10 cellular contexts compared by ENCODE assay signal in the genomic region with DNA sequence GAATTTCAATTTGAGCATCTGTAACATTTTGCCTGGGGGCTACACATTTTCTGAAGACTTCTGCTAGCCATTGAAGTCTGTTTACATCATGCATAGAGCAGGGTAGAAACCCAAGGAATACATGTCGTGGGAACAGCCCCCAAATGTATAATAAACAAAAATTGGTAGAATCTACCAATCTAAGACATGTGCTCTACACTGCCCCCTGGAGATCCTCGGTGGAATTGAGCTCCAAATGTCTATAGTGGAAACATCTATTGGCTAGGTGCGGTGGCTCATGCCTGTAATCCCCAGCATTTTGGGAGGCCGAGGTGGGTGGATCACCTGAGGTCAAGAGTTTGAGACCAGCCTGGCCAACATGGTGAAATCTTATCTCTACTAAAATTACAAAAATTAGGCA. TPM values are rescaled to one million over a fixed set of nuclear protein-coding genes. Genes with fewer than 3 reads are reported as not detected.
A peak's percentile ranks its signal among the peaks of the same experiment; 100 is the strongest.
DNase-seq lines count a peak whose midpoint lies in the region; ATAC-seq, FAIRE-seq and TF ChIP-seq lines count a peak whose summit lies in the region.
"Had no signal": no experiment of that assay in that cellular context is flagged by ENCODE, and none has a peak within 500 bp of the region (broad histone marks: within the 10 kb centered on the region; RNA-seq: fewer than 3 reads in every experiment).

No MANE protein-coding gene starts in this region.

- no peaks in the 10 kb centered on the region for H3K27me3 Mint-ChIP-seq in T-cell
- H3K27me3 Mint-ChIP-seq in chondrocyte (ENCODE audit: low read depth): peaks cover 3% of the 10 kb centered on the region
- H3K27me3 Mint-ChIP-seq: dendritic cell treated with granulocyte-macrophage colony-stimulating factor and Interleukin-4, amounts not matched to agents 40 ng/mL and 50 ng/mL, for 4 days had no signal

- ATAC-seq in T-cell (replicated peaks in 1 of 4) (no peak), sciatic nerve (no peak), HG03520 (IDR thresholded peaks at IDR 0.05; ENCODE audit: unreplicated experiment) (no peak), HG02840 (IDR thresholded peaks at IDR 0.05; ENCODE audit: low FRiP score, unreplicated experiment) (no peak), HG02588 (IDR thresholded peaks at IDR 0.05; ENCODE audit: unreplicated experiment) (no peak)

- H3K9me3 Mint-ChIP-seq in T-cell (no peaks in the 10 kb centered on the region), chondrocyte (ENCODE audit: low read depth) (peaks cover 3% of the 10 kb centered on the region)
- H3K9me3 Mint-ChIP-seq: dendritic cell treated with granulocyte-macrophage colony-stimulating factor and Interleukin-4, amounts not matched to agents 40 ng/mL and 50 ng/mL, for 4 days had no signal

- no peak overlapping the region for H3K4me3 Mint-ChIP-seq in T-cell
- H3K4me3 Mint-ChIP-seq in chondrocyte (ENCODE audit: unreplicated experiment): no peak overlapping the region
- H3K4me3 Mint-ChIP-seq: dendritic cell treated with granulocyte-macrophage colony-stimulating factor and Interleukin-4, amounts not matched to agents 40 ng/mL and 50 ng/mL, for 4 days had no signal

- peak; percentile 45 for FAIRE-seq in GM19239 (lab: Jason Lieb, UNC)

- intact Hi-C loops in sciatic nerve (cut with DNase I): no loop called here

- H3K27ac Mint-ChIP-seq in T-cell: no peak overlapping the region
- no peak overlapping the region for H3K27ac Mint-ChIP-seq in chondrocyte (ENCODE audit: unreplicated experiment)
- H3K27ac Mint-ChIP-seq: dendritic cell treated with granulocyte-macrophage colony-stimulating factor and Interleukin-4, amounts not matched to agents 40 ng/mL and 50 ng/mL, for 4 days had no signal

- H3K36me3 Mint-ChIP-seq in T-cell (peaks cover 3% of the 10 kb centered on the region), chondrocyte (ENCODE audit: low read depth) (no peaks in the 10 kb centered on the region)

- H3K4me1 Mint-ChIP-seq in T-cell: peaks cover 6 to 10% (median 7%) of the 10 kb centered on the region in 3 donors
- no peaks in the 10 kb centered on the region for H3K4me1 Mint-ChIP-seq in chondrocyte (ENCODE audit: low read depth)

- DNase-seq in GM19239 (ENCODE audit: insufficient read length, low spot score) (no peak), T-cell (peak in 26 of 34 experiments; percentile 4 to 50 (median 28)), chondrocyte (ENCODE audit: low spot score) (no peak), sciatic nerve (ENCODE audit: low spot score) (no peak)
- DNase-seq in stimulated activated CD4-positive, alpha-beta T cell treated with anti-CD3 and anti-CD28 coated beads, Interleukin-4, amount 100 ng/mL, for 24 hours: peak; percentile 59
- DNase-seq: NCI-H69 had no signal

- TF ChIP-seq CTCF in chondrocyte (IDR thresholded peaks at IDR 0.05): peak; percentile 52

- CTCF ChIA-PET in T-cell (lab: Charles Lee): interaction anchor here (0.5 to 0.7 kb wide), 7 partner anchors 9 to 434 kb away, joined by 3 to 6 read pairs (median 4); no protein-coding TSS in a partner anchor

- POLR2A ChIA-PET in T-cell (lab: Charles Lee): no interaction called here

RNA-seq across cellular contexts. Expression of a gene that starts 57.3 kb away (rescaled TPM):
- total RNA-seq in T-cell (not detected), chondrocyte (not detected in 3 replicates), sciatic nerve (not detected)

Comparison
In these comparisons a context has a peak if more than half of its experiments do, and no peak if none do; other contexts are left out.
1. DNase-seq: peak in T-cell (26 of 34) and stimulated activated CD4-positive, alpha-beta T cell treated with anti-CD3 and anti-CD28 coated beads, Interleukin-4, amount 100 ng/mL, for 24 hours (single experiment); none in GM19239 (single experiment), chondrocyte (single experiment) and sciatic nerve (single experiment).